8 cellular contexts compared by ENCODE assay signal in genomic region chr17:75779987-75780889, GRCh38. TPM values are rescaled to one million over a fixed set of nuclear protein-coding genes. Genes with fewer than 3 reads are reported as not detected.
A peak's percentile ranks its signal among the peaks of the same experiment; 100 is the strongest.
DNase-seq lines count a peak whose midpoint lies in the region; ATAC-seq and TF ChIP-seq lines count a peak whose summit lies in the region.

No MANE protein-coding gene starts in this region.

- peaks cover 2 to 6% of the 10 kb centered on the region in 2 donors for H3K4me1 ChIP-seq in esophagus (ENCODE audit: control insufficient read depth in 2 of 2, insufficient read depth in 2 of 2, low read length in 1 of 2)

- peaks cover 2 to 13% of the 10 kb centered on the region in 2 donors for H3K36me3 ChIP-seq in esophagus (ENCODE audit: control insufficient read depth in 2 of 2, insufficient read depth in 2 of 2, low read length in 1 of 2)

- H3K27me3 ChIP-seq in esophagus (ENCODE audit: control insufficient read depth in 1 of 2, insufficient read depth in 2 of 2, low read length in 2 of 2) = no peaks in the 10 kb centered on the region

- peak overlapping the region; percentile 58 to 100 for H3K27ac ChIP-seq in esophagus (ENCODE audit: low read depth in 2 of 2, low read length in 1 of 2)

- no peak for TF ChIP-seq CTCF in HFF-Myc (IDR thresholded peaks at IDR 0.05; ENCODE audit: low read depth, low read length, missing control alignments)

- 18 to 20% methylated on average over 5 of the region's 5 CpGs for WGBS in esophagus, 2 donors

- H3K4me3 ChIP-seq in HFF-Myc (replicated peaks; ENCODE audit: low read depth, low read length) = peak overlapping the region; percentile 91; the same call in 1 of the 2 replicates
- no peak overlapping the region for H3K4me3 ChIP-seq in esophagus (ENCODE audit: low read depth in 1 of 2, low read length in 2 of 2)
- peak overlapping the region; percentile 20 for H3K4me3 ChIP-seq in skeletal muscle cell (ENCODE audit: low read depth, low read length)

- no peak for ATAC-seq in SK-N-SH treated with all-trans-retinoic acid at 6 μM for 48 hours
- no peak for ATAC-seq in HG03520 (IDR thresholded peaks at IDR 0.05; ENCODE audit: unreplicated experiment)

- H3K9me3 ChIP-seq in esophagus (ENCODE audit: control insufficient read depth in 2 of 2, insufficient read depth in 1 of 2, low read depth in 1 of 2, low read length in 1 of 2) = no peaks in the 10 kb centered on the region

- DNase-seq in HFF-Myc (ENCODE audit: extremely low read depth, low read depth) = no peak
- DNase-seq in skeletal muscle cell (ENCODE audit: low read depth) = no peak
- no peak for DNase-seq in medulla oblongata (ENCODE audit: extremely low spot score)
- DNase-seq in NCI-H187 treated with DMSO at 0.1 percent for 48 hours (lab: John Stamatoyannopoulos, UW) = no peak
- no peak for DNase-seq in NCI-H128 (lab: John Stamatoyannopoulos, UW; ENCODE audit: unreplicated experiment)

TF ChIP-seq in SK-N-SH treated with all-trans-retinoic acid at 6 μM for 48 hours, 23 proteins besides CTCF, POLR2A, EP300 and RAD21:
- TF ChIP-seq TSHZ2 (CRISPR knock-in tag; IDR thresholded peaks at IDR 0.05) = 0 out of 2 replicates have a peak, but pooled peaks have one; percentile 74
- no peak for TF ChIP-seq RARB (CRISPR knock-in tag; IDR thresholded peaks at IDR 0.05)

RNA-seq across cellular contexts. Expression of gene UNK, which starts 4.4 kb away (rescaled TPM):
- polyA plus RNA-seq in esophagus = 10 to 100 TPM; 18.2 to 26.3 TPM

RNA-seq across cellular contexts. Expression of gene GALK1, which starts 15.2 kb away (rescaled TPM):
- polyA plus RNA-seq in esophagus = 10 to 100 TPM; 27.9 to 29.5 TPM

RNA-seq across cellular contexts. Expression of gene ITGB4, which starts 59.0 kb away (rescaled TPM):
- 10 to 100 TPM; 48.4 to 63.2 TPM for polyA plus RNA-seq in esophagus

Comparison
In these comparisons a context has a peak if more than half of its experiments do, and no peak if none do; other contexts are left out.
1. H3K4me3 ChIP-seq: peak in HFF-Myc (single experiment) and skeletal muscle cell (single experiment); none in esophagus (0 of 2).